20 cellular contexts compared by ENCODE assay signal in genomic region chr12:27777141-27777540, GRCh38. TPM values are rescaled to one million over a fixed set of nuclear protein-coding genes. Genes with fewer than 3 reads are reported as not detected.
DNase-seq lines count a peak whose midpoint lies in the region; ATAC-seq and TF ChIP-seq lines count a peak whose summit lies in the region.
"Had no signal": no experiment of that assay in that cellular context is flagged by ENCODE, and none has a peak within 500 bp of the region (broad histone marks: within the 10 kb centered on the region; RNA-seq: fewer than 3 reads in every experiment).

No MANE protein-coding gene starts in this region.

- no peak for TF ChIP-seq POLR2A in uterus (IDR thresholded peaks at IDR 0.05)

- no peak overlapping the region for H3K18ac ChIP-seq in neuronal stem cell (ENCODE audit: low read length)

- H3K23ac ChIP-seq in neuronal stem cell (ENCODE audit: low read depth, low read length, poor library complexity): no peak overlapping the region

- DNase-seq in SK-MEL-5 (ENCODE audit: low read depth, low spot score): peak; percentile 77
- DNase-seq in immature natural killer cell: no peak
- DNase-seq in neuronal stem cell (ENCODE audit: low spot score): no peak
- DNase-seq in OCI-M1 (lab: John Stamatoyannopoulos, UW): no peak
- no peak for DNase-seq in uterus
- DNase-seq in NOMO-1 (lab: John Stamatoyannopoulos, UW; ENCODE audit: unreplicated experiment in 2 of 2): no peak
- DNase-seq: ACHN, DMS153, EL, HFFc6, Karpas-422, MM.1S, NCI-H1105, NCI-H187 treated with DMSO at 0.1 percent for 48 hours, NCI-H510A treated with DMSO at 0.1 percent for 48 hours, SHP77 treated with DMSO at 0.1 percent for 48 hours had no signal

- TF ChIP-seq CTCF in uterus (IDR thresholded peaks at IDR 0.05): no peak

- H3K27me3 ChIP-seq in neuronal stem cell (ENCODE audit: control insufficient read depth in 3 of 3, insufficient read depth in 3 of 3, low read depth in 1 of 3, low read length in 3 of 3): no peaks in the 10 kb centered on the region
- no peaks in the 10 kb centered on the region for H3K27me3 ChIP-seq in uterus

- H4K91ac ChIP-seq in neuronal stem cell (ENCODE audit: low read depth, low read length, poor library complexity): no peak overlapping the region

- H3K9me3 Mint-ChIP-seq in immature natural killer cell: no peaks in the 10 kb centered on the region
- H3K9me3 Mint-ChIP-seq: HFFc6 had no signal

- H3K27ac ChIP-seq in neuronal stem cell (replicated peaks; ENCODE audit: low read length) (no peak overlapping the region), uterus (no peak overlapping the region)

- H3K36me3 ChIP-seq in neuronal stem cell (replicated peaks in 1 of 2; ENCODE audit: control insufficient read depth in 2 of 2, insufficient read depth in 2 of 2, low read length in 2 of 2): peaks cover 0 to 8% of the 10 kb centered on the region in 2 donors
- H3K36me3 ChIP-seq in uterus: no peaks in the 10 kb centered on the region

- no peak overlapping the region for H3K9ac ChIP-seq in neuronal stem cell (ENCODE audit: low read depth, low read length, poor library complexity)

- H3K4me1 Mint-ChIP-seq in immature natural killer cell: peaks cover 18 to 20% of the 10 kb centered on the region in 2 donors

- no peak overlapping the region for H2BK15ac ChIP-seq in neuronal stem cell (ENCODE audit: low read length)

- peaks cover 5% of the 10 kb centered on the region for H3K79me1 ChIP-seq in neuronal stem cell (ENCODE audit: low read depth, low read length)

- no peak overlapping the region for H2BK5ac ChIP-seq in neuronal stem cell (ENCODE audit: low read length)

- H4K8ac ChIP-seq in neuronal stem cell (ENCODE audit: low read depth, low read length): no peak overlapping the region

- WGBS in neuronal stem cell (ENCODE audit: extremely low coverage in 2 of 2, insufficient read length in 2 of 2, insufficient replicate concordance in 1 of 2), 2 donors: no CpG with 5 or more reads among the region's 5 CpGs

- no peak overlapping the region for H2BK12ac ChIP-seq in neuronal stem cell (ENCODE audit: low read length)

- no peak overlapping the region for H3K14ac ChIP-seq in neuronal stem cell (ENCODE audit: low read length)

- H3K27me3 Mint-ChIP-seq in immature natural killer cell (ENCODE audit: low read depth in 3 of 3): peaks cover 0 to 5% (median 3%) of the 10 kb centered on the region in 3 donors
- H3K27me3 Mint-ChIP-seq: B cell had no signal

- peak overlapping the region; percentile 27 for H2AFZ ChIP-seq in neuronal stem cell (ENCODE audit: low read length)

- no peak overlapping the region for H2AK5ac ChIP-seq in neuronal stem cell (ENCODE audit: low read depth, low read length)

- in situ Hi-C loops in SK-MEL-5 (cut with HindIII; ENCODE audit: low pct_unique_long_range_greater_than_20kb, low sequenced_read_pairs): no loop called here

- H2BK120ac ChIP-seq in neuronal stem cell (ENCODE audit: low read depth, low read length): no peak overlapping the region

- intact Hi-C loops in uterus (cut with DNase I; ENCODE audit: low total_unique reads): no loop called here

- H3K4ac ChIP-seq in neuronal stem cell (ENCODE audit: low read length): no peak overlapping the region

- no peak overlapping the region for H3K27ac Mint-ChIP-seq in immature natural killer cell
- H3K27ac Mint-ChIP-seq: B cell, HFFc6 had no signal

- H3K4me1 ChIP-seq in neuronal stem cell (ENCODE audit: control insufficient read depth in 2 of 2, insufficient read depth in 1 of 2, low read depth in 1 of 2, low read length in 2 of 2) (peaks cover 9 to 18% of the 10 kb centered on the region in 2 donors), uterus (no peaks in the 10 kb centered on the region)

- H3K4me3 Mint-ChIP-seq in immature natural killer cell: peak overlapping the region in 3 of 5 donors; percentile 2 to 18 (median 15)
- H3K4me3 Mint-ChIP-seq: B cell, HFFc6 had no signal

- no peak overlapping the region for H3K4me3 ChIP-seq in neuronal stem cell (ENCODE audit: low read length in 2 of 2)
- no peak overlapping the region for H3K4me3 ChIP-seq in uterus

- no peaks in the 10 kb centered on the region for H3K9me3 ChIP-seq in neuronal stem cell (replicated peaks in 1 of 2; ENCODE audit: control insufficient read depth in 2 of 2, insufficient read depth in 1 of 2, low read depth in 1 of 2, low read length in 2 of 2)
- H3K9me3 ChIP-seq in uterus: no peaks in the 10 kb centered on the region

- H3K4me2 ChIP-seq in neuronal stem cell (ENCODE audit: insufficient read depth, low read length, poor library complexity, severe bottlenecking): no peak overlapping the region

- H3K36me3 Mint-ChIP-seq in immature natural killer cell: no peaks in the 10 kb centered on the region

- no peak for ATAC-seq in HG03135 (IDR thresholded peaks at IDR 0.05; ENCODE audit: unreplicated experiment)
- ATAC-seq: HepG2 had no signal

RNA-seq across cellular contexts. Expression of gene KLHL42, which starts 2.9 kb away (rescaled TPM):
- total RNA-seq in SK-MEL-5 (2014; rRNA removed; shearing (Covaris generic)): 23.7 and 24.0 TPM in 2 replicates
- polyA plus RNA-seq in SK-MEL-5 (2015; cell fraction: cytosol; rRNA removed): 18.1 and 20.4 TPM in 2 replicates
- polyA plus RNA-seq in SK-MEL-5 (2015; cell fraction: nucleus; rRNA removed): 55.7 and 78.7 TPM in 2 replicates
- 10 to 100 TPM in 1 of 3 donors, 1 to 10 TPM in 2; 3.5 to 10.3 (median 5.7) TPM for polyA plus RNA-seq in immature natural killer cell
- polyA plus RNA-seq in neuronal stem cell (2013, experiment 1 of 2): 14.8 TPM
- polyA plus RNA-seq in neuronal stem cell (2013, experiment 2 of 2): 14.7 TPM
- total RNA-seq in uterus: 10 to 100 TPM; 40.9 to 56.1 (median 45.3) TPM

RNA-seq across cellular contexts. Expression of gene MANSC4, which starts 2.9 kb away (rescaled TPM):
- 0.37 TPM in 1 of 2 replicates, not detected in the other for total RNA-seq in SK-MEL-5 (2014; rRNA removed; shearing (Covaris generic))
- not detected in 2 replicates for polyA plus RNA-seq in SK-MEL-5 (2015; cell fraction: cytosol; rRNA removed)
- not detected in 2 replicates for polyA plus RNA-seq in SK-MEL-5 (2015; cell fraction: nucleus; rRNA removed)
- not detected for polyA plus RNA-seq in immature natural killer cell
- not detected for polyA plus RNA-seq in neuronal stem cell (2013, experiment 1 of 2)
- polyA plus RNA-seq in neuronal stem cell (2013, experiment 2 of 2): not detected
- under 1 TPM in 2 of 4 donors, not detected in 2; 0.48 to 0.73 TPM for total RNA-seq in uterus
- total RNA-seq: B cell, H4, HepG2, HFFc6 had no signal
- polyA plus RNA-seq: HepG2 had no signal
